Comparison of ENCODE assay signal across 10 cellular contexts in the genomic region with DNA sequence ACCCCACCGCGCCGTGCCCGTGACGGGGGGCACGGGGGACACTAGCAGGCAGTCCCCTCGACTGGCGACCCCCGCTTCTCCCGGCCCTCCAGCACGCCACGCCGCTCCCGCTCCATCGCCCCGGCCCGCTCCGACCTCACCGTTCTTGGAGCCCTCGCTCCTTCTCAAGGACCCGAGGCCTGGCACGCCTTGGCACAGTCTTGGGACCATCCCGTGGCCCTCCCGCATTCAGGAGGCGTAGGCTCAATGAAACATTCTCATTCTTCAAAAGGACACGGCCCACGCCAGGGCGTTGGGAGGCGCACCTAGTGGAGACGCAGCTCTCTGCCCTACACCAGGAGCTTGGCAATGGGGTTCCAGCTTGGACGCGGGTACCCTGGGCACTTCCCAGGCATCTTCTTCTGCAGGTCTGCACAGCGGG. TPM values are rescaled to one million over a fixed set of nuclear protein-coding genes. Genes with fewer than 3 reads are reported as not detected.
DNase-seq lines count a peak whose midpoint lies in the region; ATAC-seq, FAIRE-seq and TF ChIP-seq lines count a peak whose summit lies in the region.
"Had no signal": no experiment of that assay in that cellular context is flagged by ENCODE, and none has a peak within 500 bp of the region (broad histone marks: within the 10 kb centered on the region; RNA-seq: fewer than 3 reads in every experiment).

No MANE protein-coding gene starts in this region.

- no peak for FAIRE-seq in A549 (lab: Jason Lieb, UNC)

- TF ChIP-seq POLR2A in A549 (IDR thresholded peaks at IDR 0.05; ENCODE audit: low read length): no peak

- POLR2A ChIA-PET in A549 (lab: Yijun Ruan, JAX): no interaction called here

- no peak for TF ChIP-seq EP300 in A549 (IDR thresholded peaks at IDR 0.05)

- intact Hi-C loops in ascending aorta (cut with DNase I): no loop called here

- CTCF ChIA-PET in A549 (lab: Yijun Ruan, JAX): interaction anchor here (1.1 to 4.1 kb wide), 7 partner anchors 8 to 117 kb away, joined by 3 to 46 read pairs (median 6); no protein-coding TSS in a partner anchor

- peaks cover 11% of the 10 kb centered on the region for H3K27me3 ChIP-seq in ascending aorta

- TF ChIP-seq RAD21 in A549 (conservative IDR thresholded peaks at IDR 0.05 in 1 of 2, IDR thresholded peaks at IDR 0.05 in 1 of 2): no peak

- H3K4me1 ChIP-seq in A549 (peaks cover 11% of the 10 kb centered on the region; the same call in 2 of the 3 replicates), ES-I3 (ENCODE audit: insufficient read depth, low read length) (no peaks in the 10 kb centered on the region), ascending aorta (peaks cover 7 to 8% of the 10 kb centered on the region in 2 donors)
- H3K4me1 ChIP-seq: right lobe of liver had no signal

- H3K4me3 ChIP-seq in A549: peak overlapping the region; percentile 76
- H3K4me3 ChIP-seq in ascending aorta: peak overlapping the region; percentile 36
- H3K4me3 ChIP-seq: right lobe of liver had no signal

- DNase-seq in A549 (ENCODE audit: low read depth in 1 of 2, low spot score in 1 of 2): peak; percentile 35 to 54
- DNase-seq in ascending aorta (ENCODE audit: low spot score in 2 of 2): no peak
- DNase-seq in medulla oblongata (ENCODE audit: extremely low spot score): peak; percentile 59
- no peak for DNase-seq in H4 (ENCODE audit: low spot score)
- no peak for DNase-seq in SHP77 treated with DMSO at 0.1 percent for 48 hours (lab: John Stamatoyannopoulos, UW)
- DNase-seq in mesenteric fat pad (ENCODE audit: low spot score): no peak
- DNase-seq in SKM-1 (lab: John Stamatoyannopoulos, UW; ENCODE audit: unreplicated experiment): no peak
- DNase-seq: right lobe of liver had no signal

- peak overlapping the region; percentile 98 for H3K4me2 ChIP-seq in A549

- H3K36me3 ChIP-seq in ES-I3 (ENCODE audit: insufficient read depth, low read length) (no peaks in the 10 kb centered on the region; the same call in 1 of the 2 replicates), ascending aorta (peaks cover 23 to 28% of the 10 kb centered on the region in 2 donors)

- H3K9me3 ChIP-seq in A549 (no peaks in the 10 kb centered on the region), ES-I3 (ENCODE audit: control insufficient read depth, insufficient read depth, low read length) (no peaks in the 10 kb centered on the region), ascending aorta (no peaks in the 10 kb centered on the region)
- H3K9me3 ChIP-seq: right lobe of liver had no signal

- 70% methylated on average over 23 of the region's 33 CpGs for WGBS in A549 (ENCODE audit: missing lambda C conversion rate)

- H3K9ac ChIP-seq in ES-I3 (ENCODE audit: low read depth, low read length): peak overlapping the region; percentile 30; the same call in 1 of the 2 replicates

- no peak for TF ChIP-seq CTCF in A549 (IDR thresholded peaks at IDR 0.05)
- TF ChIP-seq CTCF in ascending aorta (IDR thresholded peaks at IDR 0.05): no peak

- H3K27ac ChIP-seq in A549: peak overlapping the region in 1 of 2 experiments; percentile 83; a peak in 3 of 6 replicates
- no peak overlapping the region for H3K27ac ChIP-seq in ascending aorta
- H3K27ac ChIP-seq: epithelial cell of prostate, right lobe of liver had no signal

- ATAC-seq in A549: peak in 1 of 2 experiments; percentile 25; a peak in 3 of 6 replicates

TF ChIP-seq in A549, 52 proteins besides CTCF, POLR2A, EP300 and RAD21:
- TF ChIP-seq, protein P1, sequence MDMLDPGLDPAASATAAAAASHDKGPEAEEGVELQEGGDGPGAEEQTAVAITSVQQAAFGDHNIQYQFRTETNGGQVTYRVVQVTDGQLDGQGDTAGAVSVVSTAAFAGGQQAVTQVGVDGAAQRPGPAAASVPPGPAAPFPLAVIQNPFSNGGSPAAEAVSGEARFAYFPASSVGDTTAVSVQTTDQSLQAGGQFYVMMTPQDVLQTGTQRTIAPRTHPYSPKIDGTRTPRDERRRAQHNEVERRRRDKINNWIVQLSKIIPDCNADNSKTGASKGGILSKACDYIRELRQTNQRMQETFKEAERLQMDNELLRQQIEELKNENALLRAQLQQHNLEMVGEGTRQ (IDR thresholded peaks at IDR 0.05): no peak
- TF ChIP-seq ZSCAN20 (CRISPR knock-in tag; IDR thresholded peaks at IDR 0.05) (no peak), JUNB (IDR thresholded peaks at IDR 0.05) (no peak), MYC (IDR thresholded peaks at IDR 0.05; ENCODE audit: borderline replicate concordance, low read length) (no peak), HOXB13 (CRISPR knock-in tag; IDR thresholded peaks at IDR 0.05; ENCODE audit: low read depth) (no peak), RCOR1 (IDR thresholded peaks at IDR 0.05; ENCODE audit: low read depth, low read length) (no peak), HOXB5 (CRISPR knock-in tag; IDR thresholded peaks at IDR 0.05) (no peak), MAZ (IDR thresholded peaks at IDR 0.05; ENCODE audit: borderline replicate concordance, low read depth, low read length) (no peak), RARB (CRISPR knock-in tag; IDR thresholded peaks at IDR 0.05) (no peak), FOSB (CRISPR knock-in tag; IDR thresholded peaks at IDR 0.05) (no peak), BHLHE40 (IDR thresholded peaks at IDR 0.05; ENCODE audit: low read depth, low read length) (no peak), PHF8 (IDR thresholded peaks at IDR 0.05; ENCODE audit: borderline replicate concordance, low read depth) (no peak), POLR2AphosphoS2 (conservative IDR thresholded peaks at IDR 0.05; ENCODE audit: low read length) (no peak), EHMT2 (IDR thresholded peaks at IDR 0.05; ENCODE audit: low read depth) (no peak)
- TF ChIP-seq, protein P2, sequence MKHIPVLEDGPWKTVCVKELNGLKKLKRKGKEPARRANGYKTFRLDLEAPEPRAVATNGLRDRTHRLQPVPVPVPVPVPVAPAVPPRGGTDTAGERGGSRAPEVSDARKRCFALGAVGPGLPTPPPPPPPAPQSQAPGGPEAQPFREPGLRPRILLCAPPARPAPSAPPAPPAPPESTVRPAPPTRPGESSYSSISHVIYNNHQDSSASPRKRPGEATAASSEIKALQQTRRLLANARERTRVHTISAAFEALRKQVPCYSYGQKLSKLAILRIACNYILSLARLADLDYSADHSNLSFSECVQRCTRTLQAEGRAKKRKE (CRISPR knock-in tag; IDR thresholded peaks at IDR 0.05; ENCODE audit: low read depth): no peak
- TF ChIP-seq, protein P3, sequence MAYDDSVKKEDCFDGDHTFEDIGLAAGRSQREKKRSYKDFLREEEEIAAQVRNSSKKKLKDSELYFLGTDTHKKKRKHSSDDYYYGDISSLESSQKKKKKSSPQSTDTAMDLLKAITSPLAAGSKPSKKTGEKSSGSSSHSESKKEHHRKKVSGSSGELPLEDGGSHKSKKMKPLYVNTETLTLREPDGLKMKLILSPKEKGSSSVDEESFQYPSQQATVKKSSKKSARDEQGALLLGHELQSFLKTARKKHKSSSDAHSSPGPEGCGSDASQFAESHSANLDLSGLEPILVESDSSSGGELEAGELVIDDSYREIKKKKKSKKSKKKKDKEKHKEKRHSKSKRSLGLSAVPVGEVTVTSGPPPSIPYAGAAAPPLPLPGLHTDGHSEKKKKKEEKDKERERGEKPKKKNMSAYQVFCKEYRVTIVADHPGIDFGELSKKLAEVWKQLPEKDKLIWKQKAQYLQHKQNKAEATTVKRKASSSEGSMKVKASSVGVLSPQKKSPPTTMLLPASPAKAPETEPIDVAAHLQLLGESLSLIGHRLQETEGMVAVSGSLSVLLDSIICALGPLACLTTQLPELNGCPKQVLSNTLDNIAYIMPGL (CRISPR knock-in tag; IDR thresholded peaks at IDR 0.05; ENCODE audit: borderline replicate concordance): no peak

RNA-seq across cellular contexts. Expression of a gene that starts 0.5 kb away (rescaled TPM):
- polyA plus RNA-seq in A549 (2011; rRNA removed): 1.7 and 2.4 TPM in 2 replicates
- polyA plus RNA-seq in A549 (2012; cell fraction: cytosol; rRNA removed): 4.5 and 6.8 TPM in 2 replicates
- 6.6 and 7.7 TPM in 2 replicates for polyA plus RNA-seq in A549 (2012; cell fraction: nucleus; rRNA removed)
- 3.4 to 4.4 TPM (median 3.7 TPM) in 3 replicates for polyA plus RNA-seq in A549 (2017; fragmentation: RNase III; extraction: RNeasy Plus Mini Kit Qiagen cat#74134 plus additional on column Dnase treatment)
- 4.7 and 4.9 TPM in 2 replicates for polyA minus RNA-seq in A549 (2011; rRNA and poly(A)+ RNA removed)
- not detected for total RNA-seq in ascending aorta
- total RNA-seq in H4 (2014; rRNA removed; shearing (Covaris generic)): 1.0 TPM in 1 of 2 replicates, not detected in the other
- total RNA-seq in mesenteric fat pad: 0.45 TPM
- total RNA-seq: right lobe of liver had no signal

RNA-seq across cellular contexts. Expression of a gene that starts 22.8 kb away (rescaled TPM):
- 91.8 and 94.0 TPM in 2 replicates for polyA plus RNA-seq in A549 (2011; rRNA removed)
- polyA plus RNA-seq in A549 (2012; cell fraction: cytosol; rRNA removed): 239 and 272 TPM in 2 replicates
- polyA plus RNA-seq in A549 (2012; cell fraction: nucleus; rRNA removed): 224 and 310 TPM in 2 replicates
- 109 to 114 TPM (median 112 TPM) in 3 replicates for polyA plus RNA-seq in A549 (2017; fragmentation: RNase III; extraction: RNeasy Plus Mini Kit Qiagen cat#74134 plus additional on column Dnase treatment)
- polyA minus RNA-seq in A549 (2011; rRNA and poly(A)+ RNA removed): 82.9 and 88.2 TPM in 2 replicates
- 331 TPM for total RNA-seq in ascending aorta
- 386 and 421 TPM in 2 replicates for total RNA-seq in H4 (2014; rRNA removed; shearing (Covaris generic))
- 147 TPM for total RNA-seq in mesenteric fat pad

RNA-seq across cellular contexts. Expression of a gene that starts 23.1 kb away (rescaled TPM):
- 23.2 and 23.4 TPM in 2 replicates for polyA plus RNA-seq in A549 (2011; rRNA removed)
- polyA plus RNA-seq in A549 (2012; cell fraction: cytosol; rRNA removed): 45.7 and 48.4 TPM in 2 replicates
- 53.3 and 69.8 TPM in 2 replicates for polyA plus RNA-seq in A549 (2012; cell fraction: nucleus; rRNA removed)
- polyA plus RNA-seq in A549 (2017; fragmentation: RNase III; extraction: RNeasy Plus Mini Kit Qiagen cat#74134 plus additional on column Dnase treatment): 31.5 to 36.0 TPM (median 33.9 TPM) in 3 replicates
- 32.5 and 49.9 TPM in 2 replicates for polyA minus RNA-seq in A549 (2011; rRNA and poly(A)+ RNA removed)
- total RNA-seq in ascending aorta: 51.6 TPM
- 68.6 and 70.9 TPM in 2 replicates for total RNA-seq in H4 (2014; rRNA removed; shearing (Covaris generic))
- total RNA-seq in mesenteric fat pad: 49.1 TPM

RNA-seq across cellular contexts. Expression of a gene that starts 44.6 kb away (rescaled TPM):
- polyA plus RNA-seq in A549 (2011; rRNA removed): 9.9 and 11.4 TPM in 2 replicates
- 27.7 and 37.4 TPM in 2 replicates for polyA plus RNA-seq in A549 (2012; cell fraction: cytosol; rRNA removed)
- polyA plus RNA-seq in A549 (2012; cell fraction: nucleus; rRNA removed): 35.7 and 45.1 TPM in 2 replicates
- 28.3 to 38.4 TPM (median 35.4 TPM) in 3 replicates for polyA plus RNA-seq in A549 (2017; fragmentation: RNase III; extraction: RNeasy Plus Mini Kit Qiagen cat#74134 plus additional on column Dnase treatment)
- 17.1 and 19.8 TPM in 2 replicates for polyA minus RNA-seq in A549 (2011; rRNA and poly(A)+ RNA removed)
- 93.0 TPM for total RNA-seq in ascending aorta
- 32.5 and 47.3 TPM in 2 replicates for total RNA-seq in H4 (2014; rRNA removed; shearing (Covaris generic))
- 31.5 TPM for total RNA-seq in mesenteric fat pad

Comparison
In these comparisons a context has a peak if more than half of its experiments do, and no peak if none do; other contexts are left out.
1. DNase-seq: peak in A549 (2 of 2) and medulla oblongata (single experiment); none in ascending aorta (0 of 2), H4 (single experiment), SHP77 treated with DMSO at 0.1 percent for 48 hours (single experiment), mesenteric fat pad (single experiment) and SKM-1 (single experiment).